Comparison of ENCODE assay signal across 10 cellular contexts in genomic region chr17:1730345-1731193, GRCh38. TPM values are rescaled to one million over a fixed set of nuclear protein-coding genes. Genes with fewer than 3 reads are reported as not detected.
A peak's percentile ranks its signal among the peaks of the same experiment; 100 is the strongest.
DNase-seq lines count a peak whose midpoint lies in the region; ATAC-seq and TF ChIP-seq lines count a peak whose summit lies in the region.
"Had no signal": no experiment of that assay in that cellular context is flagged by ENCODE, and none has a peak within 500 bp of the region (broad histone marks: within the 10 kb centered on the region; RNA-seq: fewer than 3 reads in every experiment).

No MANE protein-coding gene starts in this region.

- CTCF ChIA-PET in activated CD4-positive, alpha-beta T cell treated with anti-CD3 and anti-CD28 coated beads, Interleukin-2, amount 10 ng/mL, durations not matched to agents 7 days and 5 days (lab: Charles Lee) = interaction anchor here (0.6 to 1.3 kb wide), 6 partner anchors 9 to 437 kb away, joined by 3 read pairs; no protein-coding TSS in a partner anchor

- intact Hi-C loops in lower lobe of right lung (cut with DNase I) = no loop called here

- H3K9me3 ChIP-seq in lower lobe of right lung = no peaks in the 10 kb centered on the region
- no peaks in the 10 kb centered on the region for H3K9me3 ChIP-seq in tibial nerve

- TF ChIP-seq CTCF in choroid plexus epithelial cell (conservative IDR thresholded peaks at IDR 0.05; ENCODE audit: low read depth, low read length) (no peak), lower lobe of right lung (IDR thresholded peaks at IDR 0.05) (no peak), tibial nerve (IDR thresholded peaks at IDR 0.05) (no peak)

- TF ChIP-seq POLR2A in tibial nerve (IDR thresholded peaks at IDR 0.05) = peak; percentile 46 to 73

- H3K4me3 Mint-ChIP-seq in activated T-cell treated with anti-CD3 and anti-CD28 coated beads, Interleukin-2, amount 50 U/mL, for 4 hours = no peak overlapping the region
- H3K4me3 Mint-ChIP-seq in activated CD4-positive, alpha-beta T cell treated with anti-CD3 and anti-CD28 coated beads, Interleukin-2, amount 10 ng/mL, durations not matched to agents 7 days and 5 days = no peak overlapping the region

- H3K36me3 ChIP-seq in lower lobe of right lung (peaks cover 92% of the 10 kb centered on the region), tibial nerve (peaks cover 4 to 94% (median 6%) of the 10 kb centered on the region in 3 donors)

- DNase-seq in NCI-H82 (lab: John Stamatoyannopoulos, UW) (peak; percentile 85), choroid plexus epithelial cell (ENCODE audit: low read depth) (peak; percentile 84), lower lobe of right lung (peak; percentile 84), tibial nerve (ENCODE audit: low spot score in 2 of 2) (peak; percentile 94 to 96), NOMO-1 treated with DMSO at 0.1 percent for 48 hours (lab: John Stamatoyannopoulos, UW; ENCODE audit: unreplicated experiment) (no peak), DMS79 treated with DMSO at 0.1 percent for 48 hours (lab: John Stamatoyannopoulos, UW) (no peak)
- no peak for DNase-seq in activated T-cell treated with anti-CD3 and anti-CD28 coated beads, Interleukin-2, amount 50 U/mL, for 4 hours
- no peak for DNase-seq in activated CD4-positive, alpha-beta T cell treated with anti-CD3 and anti-CD28 coated beads, Interleukin-2, amount 10 ng/mL, durations not matched to agents 7 days and 5 days
- DNase-seq: activated naive CD4-positive, alpha-beta T cell treated with Interleukin-2 at 50 U/mL for 16 hours; SIG-M5 had no signal

- peaks cover 18% of the 10 kb centered on the region for H3K4me1 Mint-ChIP-seq in activated T-cell treated with anti-CD3 and anti-CD28 coated beads, Interleukin-2, amount 50 U/mL, for 4 hours (ENCODE audit: low read depth)
- peaks cover 24% of the 10 kb centered on the region for H3K4me1 Mint-ChIP-seq in activated CD4-positive, alpha-beta T cell treated with anti-CD3 and anti-CD28 coated beads, Interleukin-2, amount 10 ng/mL, durations not matched to agents 7 days and 5 days

- H3K27ac ChIP-seq in lower lobe of right lung = peak overlapping the region; percentile 84
- peak overlapping the region; percentile 87 to 98 (median 92) for H3K27ac ChIP-seq in tibial nerve

- no peak overlapping the region for H3K27ac Mint-ChIP-seq in activated CD4-positive, alpha-beta T cell treated with anti-CD3 and anti-CD28 coated beads, Interleukin-2, amount 10 ng/mL, durations not matched to agents 7 days and 5 days

- H3K4me1 ChIP-seq in lower lobe of right lung (peaks cover 56% of the 10 kb centered on the region), tibial nerve (peaks cover 0 to 60% (median 20%) of the 10 kb centered on the region in 4 donors)

- peak; percentile 35 to 88 for TF ChIP-seq EP300 in tibial nerve (IDR thresholded peaks at IDR 0.05)

- H3K9me3 Mint-ChIP-seq in activated T-cell treated with anti-CD3 and anti-CD28 coated beads, Interleukin-2, amount 50 U/mL, for 4 hours = no peaks in the 10 kb centered on the region
- no peaks in the 10 kb centered on the region for H3K9me3 Mint-ChIP-seq in activated CD4-positive, alpha-beta T cell treated with anti-CD3 and anti-CD28 coated beads, Interleukin-2, amount 10 ng/mL, durations not matched to agents 7 days and 5 days

- POLR2A ChIA-PET in activated CD4-positive, alpha-beta T cell treated with anti-CD3 and anti-CD28 coated beads, Interleukin-2, amount 10 ng/mL, durations not matched to agents 7 days and 5 days (lab: Charles Lee) = no interaction called here

- peak; percentile 67 to 78 for ATAC-seq in lower lobe of right lung
- ATAC-seq in activated T-cell treated with anti-CD3 and anti-CD28 coated beads, Interleukin-2, amount 50 U/mL, for 4 hours = no peak

- no peak overlapping the region for H3K4me3 ChIP-seq in choroid plexus epithelial cell (ENCODE audit: low read depth, low read length)
- peak overlapping the region; percentile 33 for H3K4me3 ChIP-seq in lower lobe of right lung
- H3K4me3 ChIP-seq in tibial nerve = peak overlapping the region in 3 of 4 donors; percentile 16 to 43 (median 26)

- H3K36me3 Mint-ChIP-seq in activated T-cell treated with anti-CD3 and anti-CD28 coated beads, Interleukin-2, amount 50 U/mL, for 4 hours (ENCODE audit: insufficient read depth) = peaks cover 11% of the 10 kb centered on the region
- peaks cover 24% of the 10 kb centered on the region for H3K36me3 Mint-ChIP-seq in activated CD4-positive, alpha-beta T cell treated with anti-CD3 and anti-CD28 coated beads, Interleukin-2, amount 10 ng/mL, durations not matched to agents 7 days and 5 days (ENCODE audit: low read depth)

- 56 to 79% methylated on average over 15 to 36 of the region's 40 CpGs for WGBS in tibial nerve, 2 donors

- no peaks in the 10 kb centered on the region for H3K27me3 ChIP-seq in lower lobe of right lung (ENCODE audit: low read depth)
- H3K27me3 ChIP-seq in tibial nerve = no peaks in the 10 kb centered on the region

- no peaks in the 10 kb centered on the region for H3K27me3 Mint-ChIP-seq in activated T-cell treated with anti-CD3 and anti-CD28 coated beads, Interleukin-2, amount 50 U/mL, for 4 hours (ENCODE audit: low read depth)
- H3K27me3 Mint-ChIP-seq in activated CD4-positive, alpha-beta T cell treated with anti-CD3 and anti-CD28 coated beads, Interleukin-2, amount 10 ng/mL, durations not matched to agents 7 days and 5 days = no peaks in the 10 kb centered on the region

RNA-seq across cellular contexts. Expression of gene WDR81, which starts 6.1 kb away (rescaled TPM):
- 49.9 TPM for total RNA-seq in lower lobe of right lung
- total RNA-seq in tibial nerve = 100 to 1,000 TPM in 2 of 4 donors, 10 to 100 TPM in 2; 54.4 to 111 (median 92.0) TPM
- total RNA-seq in activated T-cell treated with anti-CD3 and anti-CD28 coated beads, Interleukin-2, amount 50 U/mL, for 4 hours = 10 to 100 TPM; 21.1 to 24.0 (median 21.5) TPM
- total RNA-seq in activated CD4-positive, alpha-beta T cell treated with anti-CD3 and anti-CD28 coated beads, Interleukin-2, amount 10 ng/mL, durations not matched to agents 7 days and 5 days = 10 to 100 TPM; 50.7 to 57.9 TPM

RNA-seq across cellular contexts. Expression of gene SERPINF2, which starts 12.1 kb away (rescaled TPM):
- total RNA-seq in lower lobe of right lung = 24.1 TPM
- total RNA-seq in tibial nerve = 10 to 100 TPM in 2 of 4 donors, 1 to 10 TPM in 2; 6.1 to 21.3 (median 11.4) TPM
- under 1 TPM; 0.45 to 0.60 (median 0.56) TPM for total RNA-seq in activated T-cell treated with anti-CD3 and anti-CD28 coated beads, Interleukin-2, amount 50 U/mL, for 4 hours
- total RNA-seq in activated CD4-positive, alpha-beta T cell treated with anti-CD3 and anti-CD28 coated beads, Interleukin-2, amount 10 ng/mL, durations not matched to agents 7 days and 5 days = 1 to 10 TPM in 1 of 2 experiments, under 1 TPM in 1; 0.79 to 1.3 TPM

RNA-seq across cellular contexts. Expression of gene TLCD2, which starts 20.4 kb away (rescaled TPM):
- total RNA-seq in lower lobe of right lung = 13.4 TPM
- 10 to 100 TPM in 3 of 4 donors, 1 to 10 TPM in 1; 7.5 to 11.8 (median 11.1) TPM for total RNA-seq in tibial nerve
- under 1 TPM; 0.08 to 0.19 (median 0.13) TPM for total RNA-seq in activated T-cell treated with anti-CD3 and anti-CD28 coated beads, Interleukin-2, amount 50 U/mL, for 4 hours
- under 1 TPM; 0.07 to 0.12 TPM for total RNA-seq in activated CD4-positive, alpha-beta T cell treated with anti-CD3 and anti-CD28 coated beads, Interleukin-2, amount 10 ng/mL, durations not matched to agents 7 days and 5 days

RNA-seq across cellular contexts. Expression of gene SERPINF1, which starts 31.3 kb away (rescaled TPM):
- total RNA-seq in lower lobe of right lung (204 TPM), tibial nerve (1,000 to 10,000 TPM in 1 of 4 donors, 100 to 1,000 TPM in 3; 720 to 2,221 (median 908) TPM)
- 1 to 10 TPM; 1.1 to 1.3 (median 1.3) TPM for total RNA-seq in activated T-cell treated with anti-CD3 and anti-CD28 coated beads, Interleukin-2, amount 50 U/mL, for 4 hours
- total RNA-seq in activated CD4-positive, alpha-beta T cell treated with anti-CD3 and anti-CD28 coated beads, Interleukin-2, amount 10 ng/mL, durations not matched to agents 7 days and 5 days = 1 to 10 TPM; 1.3 to 2.0 TPM

RNA-seq across cellular contexts. Expression of gene PRPF8, which starts 45.9 kb away (rescaled TPM):
- total RNA-seq in lower lobe of right lung = 280 TPM
- 100 to 1,000 TPM; 176 to 235 (median 194) TPM for total RNA-seq in tibial nerve
- 100 to 1,000 TPM; 506 to 585 (median 522) TPM for total RNA-seq in activated T-cell treated with anti-CD3 and anti-CD28 coated beads, Interleukin-2, amount 50 U/mL, for 4 hours
- 100 to 1,000 TPM; 302 to 316 TPM for total RNA-seq in activated CD4-positive, alpha-beta T cell treated with anti-CD3 and anti-CD28 coated beads, Interleukin-2, amount 10 ng/mL, durations not matched to agents 7 days and 5 days

Comparison
In these comparisons a context has a peak if more than half of its experiments do, and no peak if none do; other contexts are left out.
1. DNase-seq: peak in NCI-H82 (single experiment), choroid plexus epithelial cell (single experiment), lower lobe of right lung (single experiment) and tibial nerve (2 of 2); none in activated T-cell treated with anti-CD3 and anti-CD28 coated beads, Interleukin-2, amount 50 U/mL, for 4 hours (single experiment), NOMO-1 treated with DMSO at 0.1 percent for 48 hours (single experiment), DMS79 treated with DMSO at 0.1 percent for 48 hours (single experiment) and activated CD4-positive, alpha-beta T cell treated with anti-CD3 and anti-CD28 coated beads, Interleukin-2, amount 10 ng/mL, durations not matched to agents 7 days and 5 days (single experiment).
2. ATAC-seq: peak in lower lobe of right lung (2 of 2); none in activated T-cell treated with anti-CD3 and anti-CD28 coated beads, Interleukin-2, amount 50 U/mL, for 4 hours (0 of 2).
3. RNA of gene TLCD2, which starts 20.4 kb away (total RNA-seq): 13.4 TPM in lower lobe of right lung (single experiment) and 7.5 to 11.8 TPM in tibial nerve; 0.08 to 0.19 TPM in activated T-cell treated with anti-CD3 and anti-CD28 coated beads, Interleukin-2, amount 50 U/mL, for 4 hours and 0.07 to 0.12 TPM in activated CD4-positive, alpha-beta T cell treated with anti-CD3 and anti-CD28 coated beads, Interleukin-2, amount 10 ng/mL, durations not matched to agents 7 days and 5 days; every median in the first group is over 4 times any median in the second.